33 cellular contexts compared by ENCODE assay signal in the genomic region with DNA sequence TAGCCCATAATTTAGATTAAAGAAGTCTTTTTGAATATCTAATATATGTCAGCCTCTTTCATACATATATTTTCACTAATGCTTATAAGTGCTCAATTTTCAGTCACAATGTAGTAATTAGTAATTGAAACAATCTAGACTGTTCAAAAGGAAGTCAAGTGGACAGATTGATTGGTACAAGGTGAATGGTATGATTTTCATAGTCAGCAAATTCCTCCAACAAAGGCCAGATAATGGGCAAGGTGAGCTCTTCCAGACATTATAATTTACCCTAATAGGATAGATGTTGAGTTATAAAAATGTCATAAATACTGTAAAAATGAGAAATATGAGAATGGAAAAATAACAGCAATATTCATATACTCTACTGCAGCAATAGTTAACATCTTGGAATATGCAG. TPM values are rescaled to one million over a fixed set of nuclear protein-coding genes. Genes with fewer than 3 reads are reported as not detected.
"Had no signal": no experiment of that assay in that cellular context is flagged by ENCODE, and none has a peak within 500 bp of the region (broad histone marks: within the 10 kb centered on the region; RNA-seq: fewer than 3 reads in every experiment).

No MANE protein-coding gene starts in this region.

- H2AFZ ChIP-seq: neural progenitor cell, parathyroid adenoma had no signal

- H3K9me3 Mint-ChIP-seq: natural killer cell; stimulated activated effector memory CD8-positive, alpha-beta T cell treated with anti-CD3 and anti-CD28 coated beads, Interleukin-12 subunit alpha, Interleukin-12 subunit beta, amount 100 ng/mL, for 72 hours; type B pancreatic cell had no signal

- H3K79me2 ChIP-seq: parathyroid adenoma had no signal

- DNase-seq: naive thymus-derived CD4-positive, alpha-beta T cell; natural killer cell; occipital lobe; ovary; posterior cingulate gyrus; psoas muscle; right cardiac atrium; stimulated activated CD4-positive, alpha-beta T cell treated with anti-CD3 and anti-CD28 coated beads, Interleukin-15, amount 100 ng/mL, for 24 hours; stimulated activated CD4-positive, alpha-beta T cell treated with anti-CD3 and anti-CD28 coated beads, Interleukin-2, amount 100 ng/mL, for 24 hours; stimulated activated CD4-positive, alpha-beta T cell treated with anti-CD3 and anti-CD28 coated beads, Interleukin-2, amount 100 ng/mL, for 48 hours; stimulated activated CD4-positive, alpha-beta T cell treated with anti-CD3 and anti-CD28 coated beads, Interleukin-4, amount 100 ng/mL, for 24 hours; stimulated activated naive B cell treated with anti-CD40 and anti-IgM and Interleukin-4, amounts not matched to agents 10 μg/mL and 1 μg/mL and 100 μg/mL, for 72 hours; stimulated activated naive CD4-positive, alpha-beta T cell treated with Interleukin-2 at 50 U/mL for 16 hours; stomach; thyroid gland; upper lobe of right lung; uterus had no signal

- H3K36me3 Mint-ChIP-seq: natural killer cell; neural progenitor cell; stimulated activated effector memory CD8-positive, alpha-beta T cell treated with anti-CD3 and anti-CD28 coated beads, Interleukin-12 subunit alpha, Interleukin-12 subunit beta, amount 100 ng/mL, for 72 hours; type B pancreatic cell had no signal

- H3K27me3 Mint-ChIP-seq: progenitor cell of endocrine pancreas, type B pancreatic cell had no signal

- H3K4me1 Mint-ChIP-seq: natural killer cell; nephron; neural progenitor cell; stimulated activated effector memory CD8-positive, alpha-beta T cell treated with anti-CD3 and anti-CD28 coated beads, Interleukin-12 subunit alpha, Interleukin-12 subunit beta, amount 100 ng/mL, for 72 hours; stimulated activated naive B cell treated with anti-CD40 and anti-IgM and Interleukin-4, amounts not matched to agents 10 μg/mL and 1 μg/mL and 100 μg/mL, for 72 hours had no signal

- H3K27ac Mint-ChIP-seq: naive thymus-derived CD4-positive, alpha-beta T cell; natural killer cell; nephron; neural progenitor cell; progenitor cell of endocrine pancreas; stimulated activated effector memory CD8-positive, alpha-beta T cell treated with anti-CD3 and anti-CD28 coated beads, Interleukin-12 subunit alpha, Interleukin-12 subunit beta, amount 100 ng/mL, for 72 hours; stimulated activated naive B cell treated with anti-CD40 and anti-IgM and Interleukin-4, amounts not matched to agents 10 μg/mL and 1 μg/mL and 100 μg/mL, for 72 hours; stimulated activated naive CD8-positive, alpha-beta T cell treated with anti-CD3 and anti-CD28 coated beads, Interleukin-15, Interleukin-2, amounts not matched to agents 100 ng/mL and 50 ng/mL, for 24 hours; type B pancreatic cell had no signal

- H3K36me3 ChIP-seq: neural progenitor cell, ovary, stomach, thoracic aorta, thyroid gland, tibial nerve, upper lobe of right lung, uterus had no signal

- H3K27ac ChIP-seq: neural progenitor cell, ovary, parathyroid adenoma, psoas muscle, skin epidermis, stomach, thoracic aorta, thyroid gland, tibial nerve, upper lobe of right lung, uterus had no signal

- ATAC-seq: naive thymus-derived CD4-positive, alpha-beta T cell; natural killer cell; psoas muscle; right cardiac atrium; sciatic nerve; stimulated activated effector memory CD8-positive, alpha-beta T cell treated with anti-CD3 and anti-CD28 coated beads, Interleukin-12 subunit alpha, Interleukin-12 subunit beta, amount 100 ng/mL, for 72 hours; stimulated activated naive B cell treated with anti-CD40 and anti-IgM and Interleukin-4, amounts not matched to agents 10 μg/mL and 1 μg/mL and 100 μg/mL, for 72 hours; upper lobe of right lung had no signal

- H3K4me1 ChIP-seq: neural progenitor cell, parathyroid adenoma, psoas muscle, stomach, thyroid gland, tibial nerve, upper lobe of right lung, uterus had no signal

- H3K9me3 ChIP-seq: ovary, psoas muscle, thoracic aorta, thyroid gland, uterus had no signal

- H3K9ac ChIP-seq: neural progenitor cell, parathyroid adenoma had no signal

- H3K4me3 ChIP-seq: neural progenitor cell, ovary, psoas muscle, skin epidermis, stomach, thoracic aorta, thyroid gland, tibial nerve, upper lobe of right lung, uterus had no signal

- H3K4me3 Mint-ChIP-seq: naive thymus-derived CD4-positive, alpha-beta T cell; natural killer cell; nephron; neural progenitor cell; stimulated activated effector memory CD8-positive, alpha-beta T cell treated with anti-CD3 and anti-CD28 coated beads, Interleukin-12 subunit alpha, Interleukin-12 subunit beta, amount 100 ng/mL, for 72 hours; stimulated activated naive B cell treated with anti-CD40 and anti-IgM and Interleukin-4, amounts not matched to agents 10 μg/mL and 1 μg/mL and 100 μg/mL, for 72 hours; stimulated activated naive CD8-positive, alpha-beta T cell treated with anti-CD3 and anti-CD28 coated beads, Interleukin-15, Interleukin-2, amounts not matched to agents 100 ng/mL and 50 ng/mL, for 24 hours; type B pancreatic cell had no signal

- H3K27me3 ChIP-seq: neural progenitor cell, ovary, stomach, thyroid gland, tibial nerve, upper lobe of right lung, uterus had no signal

- H3K4me2 ChIP-seq: neural progenitor cell had no signal

RNA-seq across cellular contexts. Expression of a gene that starts 44.4 kb away (rescaled TPM):
- total RNA-seq: naive thymus-derived CD4-positive, alpha-beta T cell; natural killer cell; occipital lobe; osteoblast; ovary; progenitor cell of endocrine pancreas; renal cortical epithelial cell; stomach; temporal lobe; thoracic aorta; upper lobe of right lung; urinary bladder; uterus had no signal
- polyA plus RNA-seq: naive thymus-derived CD4-positive, alpha-beta T cell; neural cell; stomach had no signal

RNA-seq across cellular contexts. Expression of a gene that starts 58.4 kb away (rescaled TPM):
- polyA plus RNA-seq: naive thymus-derived CD4-positive, alpha-beta T cell had no signal
